1 cellular context compared by ENCODE assay signal in genomic region chr5:123091258-123091987, GRCh38.
TF ChIP-seq lines count a peak whose summit lies in the region.

No MANE protein-coding gene starts in this region.

TF ChIP-seq in K562, 482 proteins besides CTCF, POLR2A, EP300 and RAD21:
- TF ChIP-seq ETV6 (IDR thresholded peaks at IDR 0.05; ENCODE audit: borderline replicate concordance in 1 of 2, low read depth in 2 of 2, low read length in 1 of 2): no peak
- no peak for TF ChIP-seq ETV6 (CRISPR knock-in tag; IDR thresholded peaks at IDR 0.05; ENCODE audit: borderline replicate concordance)
- TF ChIP-seq, protein P1, sequence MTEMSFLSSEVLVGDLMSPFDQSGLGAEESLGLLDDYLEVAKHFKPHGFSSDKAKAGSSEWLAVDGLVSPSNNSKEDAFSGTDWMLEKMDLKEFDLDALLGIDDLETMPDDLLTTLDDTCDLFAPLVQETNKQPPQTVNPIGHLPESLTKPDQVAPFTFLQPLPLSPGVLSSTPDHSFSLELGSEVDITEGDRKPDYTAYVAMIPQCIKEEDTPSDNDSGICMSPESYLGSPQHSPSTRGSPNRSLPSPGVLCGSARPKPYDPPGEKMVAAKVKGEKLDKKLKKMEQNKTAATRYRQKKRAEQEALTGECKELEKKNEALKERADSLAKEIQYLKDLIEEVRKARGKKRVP (CRISPR knock-in tag; IDR thresholded peaks at IDR 0.05): no peak
- no peak for TF ChIP-seq POLR2AphosphoS5 (IDR thresholded peaks at IDR 0.05; ENCODE audit: control insufficient read depth, insufficient read depth, low read depth, low read length)
- TF ChIP-seq ZNF121 (CRISPR knock-in tag; conservative IDR thresholded peaks at IDR 0.05): no peak
- TF ChIP-seq RBM22 (IDR thresholded peaks at IDR 0.05; ENCODE audit: low read depth, low read length, poor library complexity, severe bottlenecking): no peak
- TF ChIP-seq IRF9 (tag; IDR thresholded peaks at IDR 0.05): no peak
- TF ChIP-seq KDM1A (IDR thresholded peaks at IDR 0.05): no peak
- TF ChIP-seq CBX2 (IDR thresholded peaks at IDR 0.05; ENCODE audit: insufficient read depth, low read length, poor library complexity, severe bottlenecking): peak; percentile 88
- TF ChIP-seq FOSL1 (tag; conservative IDR thresholded peaks at IDR 0.05): no peak
- TF ChIP-seq YBX1 (IDR thresholded peaks at IDR 0.05): no peak
- TF ChIP-seq HES1 (IDR thresholded peaks at IDR 0.05; ENCODE audit: low read depth): no peak
- TF ChIP-seq RNF2 (IDR thresholded peaks at IDR 0.05): 0 out of 2 replicates have a peak, but pooled peaks have one; percentile 5
- no peak for TF ChIP-seq SNRNP70 (optimal IDR thresholded peaks at IDR 0.05; ENCODE audit: low read depth, low read length)
- TF ChIP-seq ZNF324 (CRISPR knock-in tag; IDR thresholded peaks at IDR 0.05): no peak
- TF ChIP-seq NFE2 (IDR thresholded peaks at IDR 0.05; ENCODE audit: low read depth): no peak
- TF ChIP-seq, protein P2, sequence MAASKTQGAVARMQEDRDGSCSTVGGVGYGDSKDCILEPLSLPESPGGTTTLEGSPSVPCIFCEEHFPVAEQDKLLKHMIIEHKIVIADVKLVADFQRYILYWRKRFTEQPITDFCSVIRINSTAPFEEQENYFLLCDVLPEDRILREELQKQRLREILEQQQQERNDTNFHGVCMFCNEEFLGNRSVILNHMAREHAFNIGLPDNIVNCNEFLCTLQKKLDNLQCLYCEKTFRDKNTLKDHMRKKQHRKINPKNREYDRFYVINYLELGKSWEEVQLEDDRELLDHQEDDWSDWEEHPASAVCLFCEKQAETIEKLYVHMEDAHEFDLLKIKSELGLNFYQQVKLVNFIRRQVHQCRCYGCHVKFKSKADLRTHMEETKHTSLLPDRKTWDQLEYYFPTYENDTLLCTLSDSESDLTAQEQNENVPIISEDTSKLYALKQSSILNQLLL (CRISPR knock-in tag; IDR thresholded peaks at IDR 0.05; ENCODE audit: borderline replicate concordance): no peak
- no peak for TF ChIP-seq CAMTA2 (CRISPR knock-in tag; conservative IDR thresholded peaks at IDR 0.05)
- TF ChIP-seq ZFP30 (CRISPR knock-in tag; IDR thresholded peaks at IDR 0.05; ENCODE audit: borderline replicate concordance): no peak
- no peak for TF ChIP-seq ZNF146 (CRISPR knock-in tag; IDR thresholded peaks at IDR 0.05; ENCODE audit: unreplicated experiment)
- TF ChIP-seq ZNF696 (CRISPR knock-in tag; conservative IDR thresholded peaks at IDR 0.05): no peak
- no peak for TF ChIP-seq MYNN (IDR thresholded peaks at IDR 0.05)
- TF ChIP-seq MYNN (CRISPR knock-in tag; IDR thresholded peaks at IDR 0.05): no peak
- no peak for TF ChIP-seq TAL1 (IDR thresholded peaks at IDR 0.05)
- no peak for TF ChIP-seq HDAC2 (IDR thresholded peaks at IDR 0.05)
- no peak for TF ChIP-seq SPI1 (IDR thresholded peaks at IDR 0.05; ENCODE audit: borderline replicate concordance, low read depth, low read length)
- TF ChIP-seq PHF20 (IDR thresholded peaks at IDR 0.05; ENCODE audit: partially characterized antibody): no peak
- no peak for TF ChIP-seq GTF2A2 (tag; IDR thresholded peaks at IDR 0.05)
- peak; percentile 57; the same call in 1 of the 2 replicates for TF ChIP-seq BMI1 (IDR thresholded peaks at IDR 0.05; ENCODE audit: low read length)
- no peak for TF ChIP-seq POLR2H (tag; IDR thresholded peaks at IDR 0.05; ENCODE audit: low read depth)
- no peak for TF ChIP-seq SAP30 (IDR thresholded peaks at IDR 0.05; ENCODE audit: borderline replicate concordance, insufficient read depth, low read depth, low read length, poor library complexity, severe bottlenecking)
- peak; percentile 96 for TF ChIP-seq CBX8 (IDR thresholded peaks at IDR 0.05; ENCODE audit: borderline replicate concordance, extremely low read depth, low read depth, low read length, poor library complexity, severe bottlenecking)
- no peak for TF ChIP-seq HMGN3 (IDR thresholded peaks at IDR 0.05; ENCODE audit: borderline replicate concordance, extremely low read depth, insufficient read length, low read depth, low read length)
- TF ChIP-seq NRF1 (conservative IDR thresholded peaks at IDR 0.05 in 1 of 2, IDR thresholded peaks at IDR 0.05 in 1 of 2): no peak
- no peak for TF ChIP-seq FOXJ3 (CRISPR knock-in tag; IDR thresholded peaks at IDR 0.05)
- TF ChIP-seq HDAC3 (IDR thresholded peaks at IDR 0.05; ENCODE audit: borderline replicate concordance, partially characterized antibody): no peak
- TF ChIP-seq, protein P3, sequence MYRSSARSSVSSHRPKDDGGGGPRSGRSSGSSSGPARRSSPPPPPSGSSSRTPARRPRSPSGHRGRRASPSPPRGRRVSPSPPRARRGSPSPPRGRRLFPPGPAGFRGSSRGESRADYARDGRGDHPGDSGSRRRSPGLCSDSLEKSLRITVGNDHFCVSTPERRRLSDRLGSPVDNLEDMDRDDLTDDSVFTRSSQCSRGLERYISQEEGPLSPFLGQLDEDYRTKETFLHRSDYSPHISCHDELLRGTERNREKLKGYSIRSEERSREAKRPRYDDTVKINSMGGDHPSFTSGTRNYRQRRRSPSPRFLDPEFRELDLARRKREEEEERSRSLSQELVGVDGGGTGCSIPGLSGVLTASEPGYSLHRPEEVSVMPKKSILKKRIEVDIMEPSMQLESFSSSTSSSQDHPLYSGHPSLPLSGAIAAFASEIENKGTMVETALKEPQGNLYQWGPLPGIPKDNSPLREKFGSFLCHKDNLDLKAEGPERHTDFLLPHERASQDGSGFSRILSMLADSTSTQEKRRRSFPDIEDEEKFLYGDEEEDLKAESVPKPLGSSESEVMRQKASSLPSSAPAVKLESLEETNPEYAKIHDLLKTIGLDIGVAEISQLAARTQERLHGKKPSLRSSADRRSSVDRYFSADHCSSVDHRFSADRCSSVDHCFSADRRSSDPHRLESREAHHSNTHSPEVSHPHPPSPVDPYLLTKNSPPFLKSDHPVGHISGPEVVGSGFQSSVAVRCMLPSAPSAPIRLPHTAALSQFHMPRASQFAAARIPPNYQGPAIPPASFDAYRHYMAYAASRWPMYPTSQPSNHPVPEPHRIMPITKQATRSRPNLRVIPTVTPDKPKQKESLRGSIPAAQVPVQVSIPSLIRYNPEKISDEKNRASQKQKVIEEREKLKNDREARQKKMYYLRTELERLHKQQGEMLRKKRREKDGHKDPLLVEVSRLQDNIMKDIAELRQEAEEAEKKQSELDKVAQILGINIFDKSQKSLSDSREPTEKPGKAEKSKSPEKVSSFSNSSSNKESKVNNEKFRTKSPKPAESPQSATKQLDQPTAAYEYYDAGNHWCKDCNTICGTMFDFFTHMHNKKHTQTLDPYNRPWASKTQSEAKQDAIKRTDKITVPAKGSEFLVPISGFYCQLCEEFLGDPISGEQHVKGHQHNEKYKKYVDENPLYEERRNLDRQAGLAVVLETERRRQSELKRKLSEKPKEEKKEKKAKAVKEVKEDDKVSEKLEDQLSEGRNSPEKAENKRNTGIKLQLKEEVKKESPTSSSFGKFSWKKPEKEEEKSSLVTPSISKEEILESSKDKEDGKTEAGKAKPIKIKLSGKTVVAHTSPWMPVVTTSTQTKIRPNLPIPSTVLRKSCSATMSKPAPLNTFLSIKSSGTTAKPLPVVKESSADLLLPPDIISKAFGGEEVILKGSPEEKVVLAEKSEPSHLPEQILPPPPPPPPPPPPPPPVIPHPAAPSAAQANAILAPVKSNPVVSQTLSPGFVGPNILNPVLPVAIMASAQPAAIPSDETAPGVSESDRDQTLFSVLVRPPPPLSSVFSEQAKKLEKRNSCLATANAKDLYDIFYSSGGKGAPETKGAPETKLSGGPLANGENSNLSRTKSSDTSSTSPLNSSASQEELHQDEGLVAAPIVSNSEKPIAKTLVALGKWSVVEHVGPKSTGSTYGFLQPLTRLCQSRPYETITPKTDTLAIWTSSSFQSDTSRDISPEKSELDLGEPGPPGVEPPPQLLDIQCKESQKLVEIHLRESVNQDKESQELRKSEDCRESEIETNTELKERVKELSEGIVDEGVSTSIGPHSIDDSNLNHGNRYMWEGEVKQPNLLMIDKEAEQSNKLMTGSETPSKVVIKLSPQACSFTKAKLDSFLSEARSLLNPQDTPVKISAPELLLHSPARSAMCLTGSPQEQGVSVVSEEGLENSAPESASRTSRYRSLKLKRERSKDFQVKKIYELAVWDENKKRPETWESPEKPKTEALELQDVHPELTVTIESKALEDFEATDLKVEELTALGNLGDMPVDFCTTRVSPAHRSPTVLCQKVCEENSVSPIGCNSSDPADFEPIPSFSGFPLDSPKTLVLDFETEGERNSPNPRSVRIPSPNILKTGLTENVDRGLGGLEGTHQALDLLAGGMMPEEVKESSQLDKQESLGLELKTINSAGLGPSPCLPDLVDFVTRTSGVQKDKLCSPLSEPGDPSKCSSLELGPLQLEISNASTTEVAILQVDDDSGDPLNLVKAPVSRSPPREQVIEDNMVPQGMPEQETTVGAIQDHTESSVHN (IDR thresholded peaks at IDR 0.05; ENCODE audit: borderline replicate concordance in 1 of 2, low read depth in 1 of 2): no peak
- no peak for TF ChIP-seq CLOCK (CRISPR knock-in tag; IDR thresholded peaks at IDR 0.05; ENCODE audit: borderline replicate concordance)
